20 cellular contexts compared by ENCODE assay signal in the genomic region with DNA sequence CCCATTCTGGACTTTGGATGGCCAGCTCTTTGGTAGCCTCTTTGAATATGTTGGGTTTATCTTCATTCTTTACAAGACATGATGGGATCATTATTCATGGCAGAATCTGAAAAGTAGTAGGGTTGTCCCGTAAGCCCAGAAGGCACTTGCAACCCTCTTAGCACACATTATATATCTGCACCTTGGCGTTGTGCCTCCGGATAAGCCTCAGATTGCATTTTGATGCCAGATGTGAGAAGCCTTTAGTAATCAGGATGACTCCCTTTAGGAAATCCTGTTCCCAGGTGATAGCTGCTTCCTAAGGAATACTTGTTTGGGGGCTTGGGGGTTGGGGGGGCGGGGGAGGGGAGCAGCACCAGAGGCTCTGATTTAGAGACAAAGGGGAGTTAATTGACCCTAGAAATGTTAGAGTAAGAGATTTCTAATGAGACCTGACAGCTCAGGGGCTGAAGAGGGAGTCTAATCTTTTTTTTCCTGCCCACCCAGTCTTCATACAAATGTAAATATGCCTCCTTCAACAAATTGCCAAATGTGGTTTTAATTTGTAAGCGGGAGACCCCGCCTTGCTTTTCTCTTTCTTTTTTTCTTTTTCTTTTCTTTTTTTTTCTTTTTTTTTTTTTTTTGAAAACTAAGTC. TPM values are rescaled to one million over a fixed set of nuclear protein-coding genes. Genes with fewer than 3 reads are reported as not detected.
DNase-seq lines count a peak whose midpoint lies in the region; ATAC-seq and TF ChIP-seq lines count a peak whose summit lies in the region.
"Had no signal": no experiment of that assay in that cellular context is flagged by ENCODE, and none has a peak within 500 bp of the region (broad histone marks: within the 10 kb centered on the region; RNA-seq: fewer than 3 reads in every experiment).

No MANE protein-coding gene starts in this region.

- peak overlapping the region; percentile 35 for H3K27ac ChIP-seq in GM23338 (ENCODE audit: low read depth)
- peak overlapping the region; percentile 67 for H3K27ac ChIP-seq in RWPE2 (ENCODE audit: poor library complexity, severe bottlenecking)
- peak overlapping the region; percentile 74 for H3K27ac ChIP-seq in neural progenitor cell
- H3K27ac ChIP-seq: HL-60, parathyroid adenoma, testis had no signal

- H3K27ac Mint-ChIP-seq in GM23338: no peak overlapping the region
- peak overlapping the region; percentile 77 for H3K27ac Mint-ChIP-seq in neural progenitor cell
- H3K27ac Mint-ChIP-seq in activated naive CD4-positive, alpha-beta T cell treated with anti-CD3 and anti-CD28 coated beads, Interleukin-2, amount 10 ng/mL, durations not matched to agents 7 days and 5 days: no peak overlapping the region
- H3K27ac Mint-ChIP-seq: activated CD4-positive, alpha-beta memory T cell treated with anti-CD3 and anti-CD28 coated beads for 36 hours; activated naive CD8-positive, alpha-beta T cell had no signal

- H3K27me3 Mint-ChIP-seq in GM23338 (ENCODE audit: insufficient read depth, low read depth, poor library complexity) (peaks cover 2% of the 10 kb centered on the region), neural progenitor cell (ENCODE audit: insufficient read depth, low read depth) (peaks cover 8% of the 10 kb centered on the region)
- H3K27me3 Mint-ChIP-seq in activated naive CD4-positive, alpha-beta T cell treated with anti-CD3 and anti-CD28 coated beads, Interleukin-2, amount 10 ng/mL, durations not matched to agents 7 days and 5 days: no peaks in the 10 kb centered on the region
- H3K27me3 Mint-ChIP-seq: activated CD4-positive, alpha-beta memory T cell treated with anti-CD3 and anti-CD28 coated beads for 36 hours; activated naive CD8-positive, alpha-beta T cell had no signal

- H3K79me2 ChIP-seq in GM23338 (replicated peaks; ENCODE audit: insufficient read depth): no peaks in the 10 kb centered on the region
- no peaks in the 10 kb centered on the region for H3K79me2 ChIP-seq in neural progenitor cell (ENCODE audit: low read depth)
- H3K79me2 ChIP-seq: parathyroid adenoma had no signal

- H3K9me2 ChIP-seq in GM23338 (ENCODE audit: insufficient read depth): peaks cover 7% of the 10 kb centered on the region; the same call in 1 of the 2 replicates

- H2AFZ ChIP-seq in GM23338 (no peak overlapping the region), neural progenitor cell (replicated peaks) (no peak overlapping the region)
- H2AFZ ChIP-seq: parathyroid adenoma had no signal

- peak overlapping the region; percentile 36; the same call in 1 of the 3 replicates for H3K4me3 Mint-ChIP-seq in GM23338
- no peak overlapping the region for H3K4me3 Mint-ChIP-seq in neural progenitor cell
- H3K4me3 Mint-ChIP-seq in activated naive CD4-positive, alpha-beta T cell treated with anti-CD3 and anti-CD28 coated beads, Interleukin-2, amount 10 ng/mL, durations not matched to agents 7 days and 5 days: no peak overlapping the region
- H3K4me3 Mint-ChIP-seq: activated CD4-positive, alpha-beta memory T cell treated with anti-CD3 and anti-CD28 coated beads for 36 hours; activated naive CD8-positive, alpha-beta T cell; activated T-cell treated with anti-CD3 and anti-CD28 coated beads, Interleukin-2, amount 50 U/mL, for 4 hours had no signal

- H3K36me3 Mint-ChIP-seq in GM23338 (ENCODE audit: low read depth) (peaks cover 4% of the 10 kb centered on the region; the same call in 2 of the 3 replicates), neural progenitor cell (peaks cover 13% of the 10 kb centered on the region)
- peaks cover 9% of the 10 kb centered on the region for H3K36me3 Mint-ChIP-seq in activated naive CD4-positive, alpha-beta T cell treated with anti-CD3 and anti-CD28 coated beads, Interleukin-2, amount 10 ng/mL, durations not matched to agents 7 days and 5 days

- TF ChIP-seq CTCF in GM23338 (conservative IDR thresholded peaks at IDR 0.05; ENCODE audit: low read depth in 2 of 2) (no peak), RWPE2 (IDR thresholded peaks at IDR 0.05; ENCODE audit: poor library complexity, severe bottlenecking) (no peak), neural progenitor cell (IDR thresholded peaks at IDR 0.05) (no peak)

- peak overlapping the region; percentile 34 for H3K4me3 ChIP-seq in GM23338
- no peak overlapping the region for H3K4me3 ChIP-seq in RWPE2 (ENCODE audit: severe bottlenecking)
- no peak overlapping the region for H3K4me3 ChIP-seq in neural progenitor cell
- H3K4me3 ChIP-seq: GM12878, testis had no signal

- H3K9me3 Mint-ChIP-seq in GM23338 (no peaks in the 10 kb centered on the region), neural progenitor cell (peaks cover 5% of the 10 kb centered on the region)
- no peaks in the 10 kb centered on the region for H3K9me3 Mint-ChIP-seq in activated naive CD4-positive, alpha-beta T cell treated with anti-CD3 and anti-CD28 coated beads, Interleukin-2, amount 10 ng/mL, durations not matched to agents 7 days and 5 days
- H3K9me3 Mint-ChIP-seq: activated CD4-positive, alpha-beta memory T cell treated with anti-CD3 and anti-CD28 coated beads for 36 hours; activated T-cell treated with anti-CD3 and anti-CD28 coated beads, Interleukin-2, amount 50 U/mL, for 4 hours had no signal

- H3F3A ChIP-seq in GM23338 (replicated peaks; ENCODE audit: low read depth) (no peaks in the 10 kb centered on the region), neural progenitor cell (ENCODE audit: low read depth) (peaks cover 26% of the 10 kb centered on the region)

- H3K36me3 ChIP-seq in GM23338 (ENCODE audit: insufficient read depth) (no peaks in the 10 kb centered on the region), RWPE2 (ENCODE audit: low read depth) (no peaks in the 10 kb centered on the region), neural progenitor cell (no peaks in the 10 kb centered on the region)

- H3K27me3 ChIP-seq in GM23338 (ENCODE audit: insufficient read depth) (peaks cover 10% of the 10 kb centered on the region; the same call in 1 of the 2 replicates), RWPE2 (ENCODE audit: insufficient read depth, poor library complexity, severe bottlenecking) (no peaks in the 10 kb centered on the region), neural progenitor cell (no peaks in the 10 kb centered on the region)
- H3K27me3 ChIP-seq: testis had no signal

- CTCF ChIA-PET in activated naive CD4-positive, alpha-beta T cell treated with anti-CD3 and anti-CD28 coated beads, Interleukin-2, amount 10 ng/mL, durations not matched to agents 7 days and 5 days (lab: Charles Lee): no interaction called here

- H3K9me3 ChIP-seq in RWPE2 (ENCODE audit: severe bottlenecking) (no peaks in the 10 kb centered on the region), neural progenitor cell (ENCODE audit: low read depth) (no peaks in the 10 kb centered on the region)
- H3K9me3 ChIP-seq: testis had no signal

- ATAC-seq in GM23338: peak; percentile 70
- ATAC-seq in RWPE2 (ENCODE audit: low read depth): 0 out of 3 replicates have a peak, but pooled peaks have one; percentile 12
- no peak for ATAC-seq in HG02623 (IDR thresholded peaks at IDR 0.05; ENCODE audit: unreplicated experiment)
- ATAC-seq: activated T-cell treated with anti-CD3 and anti-CD28 coated beads, Interleukin-2, amount 50 U/mL, for 4 hours; GM12878 had no signal

- H3K9ac ChIP-seq in neural progenitor cell: no peak overlapping the region
- H3K9ac ChIP-seq: parathyroid adenoma had no signal

- H3K4me1 Mint-ChIP-seq in GM23338 (peaks cover 30% of the 10 kb centered on the region), neural progenitor cell (peaks cover 52% of the 10 kb centered on the region)
- no peaks in the 10 kb centered on the region for H3K4me1 Mint-ChIP-seq in activated naive CD4-positive, alpha-beta T cell treated with anti-CD3 and anti-CD28 coated beads, Interleukin-2, amount 10 ng/mL, durations not matched to agents 7 days and 5 days

- DNase-seq in GM23338 (ENCODE audit: low spot score) (peak; percentile 70), RWPE2 (ENCODE audit: low spot score) (no peak), fibroblast of peridontal ligament (ENCODE audit: extremely low read depth) (peak; percentile 49), neural progenitor cell (ENCODE audit: low spot score) (peak; percentile 59), NCI-H2029 treated with DMSO at 0.1 percent for 48 hours (lab: John Stamatoyannopoulos, UW) (no peak), glomerular visceral epithelial cell (ENCODE audit: extremely low spot score) (no peak)
- no peak for DNase-seq in activated naive CD4-positive, alpha-beta T cell treated with anti-CD3 and anti-CD28 coated beads, Interleukin-2, amount 10 ng/mL, durations not matched to agents 7 days and 5 days
- DNase-seq: activated CD4-positive, alpha-beta memory T cell treated with anti-CD3 and anti-CD28 coated beads for 36 hours; activated T-cell treated with anti-CD3 and anti-CD28 coated beads, Interleukin-2, amount 50 U/mL, for 4 hours; KG1; NCI-H1092; NCI-H2171 treated with DMSO at 0.1 percent for 48 hours; small intestine; T-helper 1 cell; testis had no signal

- H4K20me1 ChIP-seq in GM23338 (replicated peaks; ENCODE audit: insufficient read depth) (no peaks in the 10 kb centered on the region; the same call in 1 of the 2 replicates), neural progenitor cell (ENCODE audit: low read depth) (no peaks in the 10 kb centered on the region)

- H3K4me2 ChIP-seq in GM23338 (peak overlapping the region; percentile 73), neural progenitor cell (peak overlapping the region; percentile 58)

- peaks cover 21% of the 10 kb centered on the region for H3K4me1 ChIP-seq in GM23338 (ENCODE audit: insufficient read depth)
- H3K4me1 ChIP-seq in RWPE2 (ENCODE audit: insufficient read depth, poor library complexity, severe bottlenecking): peaks cover 16% of the 10 kb centered on the region
- H3K4me1 ChIP-seq in neural progenitor cell: peaks cover 49% of the 10 kb centered on the region

TF ChIP-seq in GM23338, 12 proteins besides CTCF, POLR2A, EP300 and RAD21 (continues in another document):
- TF ChIP-seq JUNB (IDR thresholded peaks at IDR 0.05; ENCODE audit: unreplicated experiment): no peak

RNA-seq across cellular contexts. Expression of gene JAG1, which starts 55.1 kb away (rescaled TPM):
- total RNA-seq in GM23338 (2014; rRNA removed; shearing (Covaris generic)): 42.0 and 46.5 TPM in 2 replicates
- 7.1 and 9.7 TPM in 2 replicates for polyA plus RNA-seq in GM23338 (2016; fragmentation: Nextera tagmentation; extraction: Ambion mirVana)
- total RNA-seq in neural progenitor cell (ENCODE audit: low replicate concordance): 121 and 129 TPM in 2 replicates

Comparison
In these comparisons a context has a peak if more than half of its experiments do, and no peak if none do; other contexts are left out.
1. DNase-seq: peak in GM23338 (single experiment), fibroblast of peridontal ligament (single experiment) and neural progenitor cell (single experiment); none in RWPE2 (single experiment), NCI-H2029 treated with DMSO at 0.1 percent for 48 hours (single experiment), activated naive CD4-positive, alpha-beta T cell treated with anti-CD3 and anti-CD28 coated beads, Interleukin-2, amount 10 ng/mL, durations not matched to agents 7 days and 5 days (single experiment) and glomerular visceral epithelial cell (single experiment).
2. Peak in every context shown above with its lines, with median percentiles within 50 percentile points of each other: H3K27ac ChIP-seq.